ENCODE assay signal across 14 cellular contexts in genomic region chr6:101666256-101666655, GRCh38.
DNase-seq lines count a peak whose midpoint lies in the region; ATAC-seq and TF ChIP-seq lines count a peak whose summit lies in the region.
"Had no signal": no experiment of that assay in that cellular context is flagged by ENCODE, and none has a peak within 500 bp of the region (broad histone marks: within the 10 kb centered on the region; RNA-seq: fewer than 3 reads in every experiment).

No MANE protein-coding gene starts in this region.

- H3K4me3 ChIP-seq in IMR-90 (ENCODE audit: insufficient read depth, low read depth, low read length): no peak overlapping the region
- H3K4me3 ChIP-seq: GM12878, sigmoid colon, tibial artery had no signal

- no peak overlapping the region for H4K5ac ChIP-seq in IMR-90 (ENCODE audit: low read depth, low read length)

- no TSS peak for BruUV-seq in IMR-90 (replicated peaks; lab: Mats Ljungman, UMichigan)

- no peaks in the 10 kb centered on the region for H3K9me1 ChIP-seq in IMR-90 (ENCODE audit: insufficient read depth, low read length)

- peak; percentile 74 for ATAC-seq in IMR-90 (ENCODE audit: low read depth)
- no peak for ATAC-seq in HG03565 (IDR thresholded peaks at IDR 0.05; ENCODE audit: unreplicated experiment)
- ATAC-seq in activated CD4-positive, alpha-beta T cell treated with anti-CD3 and anti-CD28 coated beads for 36 hours: no peak
- ATAC-seq: effector memory CD8-positive, alpha-beta T cell; GM12878 had no signal

- H3K27me3 ChIP-seq in IMR-90 (ENCODE audit: control insufficient read depth, insufficient read depth, low read length): no peaks in the 10 kb centered on the region
- H3K27me3 ChIP-seq: sigmoid colon, tibial artery had no signal

- no peak overlapping the region for H4K91ac ChIP-seq in IMR-90 (ENCODE audit: insufficient read depth, low read depth, low read length)

- no peak overlapping the region for H3K9ac ChIP-seq in IMR-90 (ENCODE audit: low read depth, low read length)

- DNase-seq in COR-L47 (lab: John Stamatoyannopoulos, UW) (peak; percentile 3), IMR-90 (peak; percentile 80), amniotic epithelial cell (ENCODE audit: low read depth) (peak; percentile 48), kidney glomerular epithelial cell (lab: John Stamatoyannopoulos, UW) (peak; percentile 72), UCSD-AML1 (lab: John Stamatoyannopoulos, UW; ENCODE audit: unreplicated experiment) (no peak)
- DNase-seq in NK-92 treated with Interleukin-12 subunit alpha and Interleukin-12 subunit beta, amount 100 ng/mL, for 24 hours (lab: John Stamatoyannopoulos, UW): no peak
- no peak for DNase-seq in activated CD4-positive, alpha-beta T cell treated with anti-CD3 and anti-CD28 coated beads for 36 hours
- DNase-seq: CD4-positive, CD25-positive, alpha-beta regulatory T cell; effector memory CD8-positive, alpha-beta T cell; NCI-H1417 treated with DMSO at 0.1 percent for 48 hours; sigmoid colon; tibial artery had no signal

- no peak for TF ChIP-seq RAD21 in IMR-90 (IDR thresholded peaks at IDR 0.05; ENCODE audit: low read length)

- TF ChIP-seq POLR2A in IMR-90 (IDR thresholded peaks at IDR 0.05; ENCODE audit: low read depth, low read length): no peak

- no peaks in the 10 kb centered on the region for H3K36me3 Mint-ChIP-seq in activated CD4-positive, alpha-beta T cell treated with anti-CD3 and anti-CD28 coated beads for 36 hours (ENCODE audit: low read depth)
- H3K36me3 Mint-ChIP-seq: CD4-positive, CD25-positive, alpha-beta regulatory T cell had no signal

- H3K4me1 Mint-ChIP-seq in activated CD4-positive, alpha-beta T cell treated with anti-CD3 and anti-CD28 coated beads for 36 hours: no peaks in the 10 kb centered on the region
- H3K4me1 Mint-ChIP-seq: CD4-positive, CD25-positive, alpha-beta regulatory T cell had no signal

- H3K27ac ChIP-seq in IMR-90 (ENCODE audit: insufficient read depth, low read length): no peak overlapping the region
- H3K27ac ChIP-seq: sigmoid colon, tibial artery had no signal

- H3K56ac ChIP-seq in IMR-90 (ENCODE audit: extremely low read depth, insufficient read depth, low read length): no peak overlapping the region

- POLR2A ChIA-PET in IMR-90 (lab: Charles Lee; ENCODE audit: unreplicated experiment): no interaction called here
- POLR2A ChIA-PET in activated CD4-positive, alpha-beta T cell treated with anti-CD3 and anti-CD28 coated beads for 36 hours (lab: Charles Lee): no interaction called here

- intact Hi-C loops in IMR-90 (cut with micrococcal nuclease): no loop called here
- intact Hi-C loops in activated CD4-positive, alpha-beta T cell treated with anti-CD3 and anti-CD28 coated beads for 36 hours (cut with DNase I, micrococcal nuclease): no loop called here

- H3K79me1 ChIP-seq in IMR-90 (ENCODE audit: low read depth in 1 of 2, low read length in 2 of 2): peaks cover 0 to 3% of the 10 kb centered on the region in 2 experiments; a peak in 1 of 4 replicates

- no peak overlapping the region for H3K23ac ChIP-seq in IMR-90 (ENCODE audit: low read depth, low read length)

- no peak overlapping the region for H3K4ac ChIP-seq in IMR-90 (ENCODE audit: low read depth, low read length)

- dilution Hi-C loops in IMR-90 (cut with HindIII; ENCODE audit: low sequenced_read_pairs, unreplicated experiment): no loop called here

- H3K27me3 Mint-ChIP-seq in activated CD4-positive, alpha-beta T cell treated with anti-CD3 and anti-CD28 coated beads for 36 hours: no peaks in the 10 kb centered on the region
- H3K27me3 Mint-ChIP-seq: CD4-positive, CD25-positive, alpha-beta regulatory T cell; effector memory CD8-positive, alpha-beta T cell had no signal

- H2AK5ac ChIP-seq in IMR-90 (ENCODE audit: low read depth, low read length): no peak overlapping the region

- H4K20me1 ChIP-seq in IMR-90 (ENCODE audit: insufficient read depth, low read length): no peaks in the 10 kb centered on the region

- no peak overlapping the region for H2BK5ac ChIP-seq in IMR-90 (ENCODE audit: low read depth, low read length, poor library complexity, severe bottlenecking)

- in situ Hi-C loops in IMR-90 (cut with MboI; ENCODE audit: low sequenced_read_pairs): no loop called here

- CTCF ChIA-PET in IMR-90 (lab: Yijun Ruan, JAX): interaction anchor here (0.6 kb wide), 1 partner anchor 97 kb away, joined by 3 read pairs; no protein-coding TSS in a partner anchor
- CTCF ChIA-PET in activated CD4-positive, alpha-beta T cell treated with anti-CD3 and anti-CD28 coated beads for 36 hours (lab: Charles Lee): no interaction called here

- peak overlapping the region; percentile 6; the same call in 1 of the 2 replicates for H2BK20ac ChIP-seq in IMR-90 (ENCODE audit: low read depth, low read length)

- H2AK9ac ChIP-seq in IMR-90 (replicated peaks; ENCODE audit: low read depth, low read length, poor library complexity): no peak overlapping the region

- no peaks in the 10 kb centered on the region for H3K36me3 ChIP-seq in IMR-90 (ENCODE audit: control insufficient read depth, insufficient read depth, low read length)
- H3K36me3 ChIP-seq: sigmoid colon, tibial artery had no signal

- H3K4me2 ChIP-seq in IMR-90 (ENCODE audit: low read depth, low read length): no peak overlapping the region

- peaks cover 1% of the 10 kb centered on the region; the same call in 1 of the 2 replicates for H3K9me3 ChIP-seq in IMR-90 (ENCODE audit: control insufficient read depth, insufficient read depth, low read length)
- H3K9me3 ChIP-seq: sigmoid colon, tibial artery had no signal

- H3K4me3 Mint-ChIP-seq in activated CD4-positive, alpha-beta T cell treated with anti-CD3 and anti-CD28 coated beads for 36 hours: no peak overlapping the region
- H3K4me3 Mint-ChIP-seq: CD4-positive, CD25-positive, alpha-beta regulatory T cell; effector memory CD8-positive, alpha-beta T cell had no signal

- no peak overlapping the region for H2BK15ac ChIP-seq in IMR-90 (ENCODE audit: low read depth, low read length)

- H2AFZ ChIP-seq in IMR-90 (replicated peaks; ENCODE audit: low read length, poor library complexity): no peak overlapping the region

- H4K8ac ChIP-seq in IMR-90 (ENCODE audit: low read depth in 2 of 2, low read length in 2 of 2): no peak overlapping the region

- H3K9me3 Mint-ChIP-seq in activated CD4-positive, alpha-beta T cell treated with anti-CD3 and anti-CD28 coated beads for 36 hours (ENCODE audit: low read depth): peaks cover 3% of the 10 kb centered on the region

- no peak overlapping the region for H3K18ac ChIP-seq in IMR-90 (ENCODE audit: low read depth, low read length)

- H3K4me1 ChIP-seq in IMR-90 (ENCODE audit: control insufficient read depth, insufficient read depth, low read length): peaks cover 3% of the 10 kb centered on the region; the same call in 1 of the 2 replicates
- H3K4me1 ChIP-seq: sigmoid colon, tibial artery had no signal

- WGBS in IMR-90 (ENCODE audit: extremely low coverage in 2 of 2, insufficient read length in 1 of 2), 2 experiments: no CpG with 5 or more reads among the region's 1 CpG

- TF ChIP-seq CTCF in IMR-90 (conservative IDR thresholded peaks at IDR 0.05; ENCODE audit: low read depth, low read length): no peak

- H2BK120ac ChIP-seq in IMR-90 (ENCODE audit: low read depth, low read length): 0 out of 2 replicates have a peak overlapping the region, but pooled peaks have one; percentile 12

- H3K27ac Mint-ChIP-seq in activated CD4-positive, alpha-beta T cell treated with anti-CD3 and anti-CD28 coated beads for 36 hours: no peak overlapping the region
- H3K27ac Mint-ChIP-seq: CD4-positive, CD25-positive, alpha-beta regulatory T cell; effector memory CD8-positive, alpha-beta T cell had no signal

- no peak overlapping the region; the same call in 1 of the 2 replicates for H3K14ac ChIP-seq in IMR-90 (replicated peaks; ENCODE audit: low read depth, low read length)

TF ChIP-seq in IMR-90, 13 proteins besides CTCF, POLR2A, EP300 and RAD21:
- TF ChIP-seq FOS (IDR thresholded peaks at IDR 0.05; ENCODE audit: low read depth, low read length): peak; percentile 25; the same call in 1 of the 2 replicates
- no peak for TF ChIP-seq ELK1 (IDR thresholded peaks at IDR 0.05; ENCODE audit: borderline replicate concordance, low read depth, low read length)
TF ChIP-seq in IMR-90: peak in this region for 1.

Comparison
In these comparisons a context has a peak if more than half of its experiments do, and no peak if none do; other contexts are left out.
1. DNase-seq: peak in COR-L47 (single experiment), IMR-90 (single experiment), amniotic epithelial cell (single experiment) and kidney glomerular epithelial cell (single experiment); none in UCSD-AML1 (single experiment), NK-92 treated with Interleukin-12 subunit alpha and Interleukin-12 subunit beta, amount 100 ng/mL, for 24 hours (single experiment) and activated CD4-positive, alpha-beta T cell treated with anti-CD3 and anti-CD28 coated beads for 36 hours (single experiment).